Comparison of ENCODE assay signal across 13 cellular contexts in genomic region chr7:36827914-36828313, GRCh38.
"Had no signal": no experiment of that assay in that cellular context is flagged by ENCODE, and none has a peak within 500 bp of the region (broad histone marks: within the 10 kb centered on the region; RNA-seq: fewer than 3 reads in every experiment).

No MANE protein-coding gene starts in this region.

- H3K27ac Mint-ChIP-seq: activated CD4-positive, alpha-beta memory T cell treated with anti-CD3 and anti-CD28 coated beads for 36 hours; activated naive CD8-positive, alpha-beta T cell treated with anti-CD3 and anti-CD28 coated beads, Interleukin-2, amount 10 ng/mL, durations not matched to agents 7 days and 5 days; activated T-helper 1 cell treated with anti-CD3 and anti-CD28 coated beads, Interleukin-12 subunit alpha, Interleukin-12 subunit beta, Interleukin-2, Interleukin-4 antibody, amounts not matched to agents 30 ng/mL and 10 ng/mL and 1 ng/mL, durations not matched to agents 14 hours and 24 hours and 36 hours; natural killer cell treated with Interleukin-12 subunit alpha and Interleukin-12 subunit beta and Interleukin-15 and Interleukin-18, amount 100 ng/mL, for 72 hours; stimulated activated memory B cell treated with anti-CD40 and anti-IgM and Interleukin-4, amounts not matched to agents 10 μg/mL and 1 μg/mL and 100 μg/mL, for 72 hours had no signal

- DNase-seq: activated CD4-positive, alpha-beta memory T cell treated with anti-CD3 and anti-CD28 coated beads for 36 hours; activated naive CD8-positive, alpha-beta T cell treated with anti-CD3 and anti-CD28 coated beads, Interleukin-2, amount 10 ng/mL, durations not matched to agents 7 days and 5 days; activated T-cell treated with anti-CD3 and anti-CD28 coated beads for 4 hours; brain microvascular endothelial cell; lower lobe of right lung; stimulated activated CD4-positive, alpha-beta T cell treated with anti-CD3 and anti-CD28 coated beads, Interleukin-4, amount 100 ng/mL, for 24 hours; upper lobe of right lung had no signal

- H3K4me3 ChIP-seq: coronary artery, esophagus muscularis mucosa, lower lobe of right lung, upper lobe of right lung had no signal

- H3K4me1 Mint-ChIP-seq: activated naive CD8-positive, alpha-beta T cell treated with anti-CD3 and anti-CD28 coated beads, Interleukin-2, amount 10 ng/mL, durations not matched to agents 7 days and 5 days; stimulated activated memory B cell treated with anti-CD40 and anti-IgM and Interleukin-4, amounts not matched to agents 10 μg/mL and 1 μg/mL and 100 μg/mL, for 72 hours had no signal

- H3K4me3 Mint-ChIP-seq: activated CD4-positive, alpha-beta memory T cell treated with anti-CD3 and anti-CD28 coated beads for 36 hours; activated naive CD8-positive, alpha-beta T cell treated with anti-CD3 and anti-CD28 coated beads, Interleukin-2, amount 10 ng/mL, durations not matched to agents 7 days and 5 days; activated T-helper 1 cell treated with anti-CD3 and anti-CD28 coated beads, Interleukin-12 subunit alpha, Interleukin-12 subunit beta, Interleukin-2, Interleukin-4 antibody, amounts not matched to agents 30 ng/mL and 10 ng/mL and 1 ng/mL, durations not matched to agents 14 hours and 24 hours and 36 hours; natural killer cell treated with Interleukin-12 subunit alpha and Interleukin-12 subunit beta and Interleukin-15 and Interleukin-18, amount 100 ng/mL, for 72 hours; stimulated activated memory B cell treated with anti-CD40 and anti-IgM and Interleukin-4, amounts not matched to agents 10 μg/mL and 1 μg/mL and 100 μg/mL, for 72 hours had no signal

- H3K36me3 Mint-ChIP-seq: activated CD4-positive, alpha-beta memory T cell treated with anti-CD3 and anti-CD28 coated beads for 36 hours; natural killer cell treated with Interleukin-12 subunit alpha and Interleukin-12 subunit beta and Interleukin-15 and Interleukin-18, amount 100 ng/mL, for 72 hours; stimulated activated memory B cell treated with anti-CD40 and anti-IgM and Interleukin-4, amounts not matched to agents 10 μg/mL and 1 μg/mL and 100 μg/mL, for 72 hours had no signal

- ATAC-seq: lower lobe of right lung; sciatic nerve; stimulated activated memory B cell treated with anti-CD40 and anti-IgM and Interleukin-4, amounts not matched to agents 10 μg/mL and 1 μg/mL and 100 μg/mL, for 72 hours; upper lobe of right lung had no signal

- H3K9me3 Mint-ChIP-seq: natural killer cell treated with Interleukin-12 subunit alpha and Interleukin-12 subunit beta and Interleukin-15 and Interleukin-18, amount 100 ng/mL, for 72 hours had no signal

- H3K27me3 Mint-ChIP-seq: activated CD4-positive, alpha-beta memory T cell treated with anti-CD3 and anti-CD28 coated beads for 36 hours; activated naive CD8-positive, alpha-beta T cell treated with anti-CD3 and anti-CD28 coated beads, Interleukin-2, amount 10 ng/mL, durations not matched to agents 7 days and 5 days; natural killer cell treated with Interleukin-12 subunit alpha and Interleukin-12 subunit beta and Interleukin-15 and Interleukin-18, amount 100 ng/mL, for 72 hours; stimulated activated memory B cell treated with anti-CD40 and anti-IgM and Interleukin-4, amounts not matched to agents 10 μg/mL and 1 μg/mL and 100 μg/mL, for 72 hours had no signal
